In genomic region chr4:38243385-38244053, GRCh38 we compare ENCODE assay signal across 1 cellular context.
TF ChIP-seq lines count a peak whose summit lies in the region.

No MANE protein-coding gene starts in this region.

TF ChIP-seq in K562, 482 proteins besides CTCF, POLR2A, EP300 and RAD21 (continued from another document and continues in another):
- TF ChIP-seq, protein P1, sequence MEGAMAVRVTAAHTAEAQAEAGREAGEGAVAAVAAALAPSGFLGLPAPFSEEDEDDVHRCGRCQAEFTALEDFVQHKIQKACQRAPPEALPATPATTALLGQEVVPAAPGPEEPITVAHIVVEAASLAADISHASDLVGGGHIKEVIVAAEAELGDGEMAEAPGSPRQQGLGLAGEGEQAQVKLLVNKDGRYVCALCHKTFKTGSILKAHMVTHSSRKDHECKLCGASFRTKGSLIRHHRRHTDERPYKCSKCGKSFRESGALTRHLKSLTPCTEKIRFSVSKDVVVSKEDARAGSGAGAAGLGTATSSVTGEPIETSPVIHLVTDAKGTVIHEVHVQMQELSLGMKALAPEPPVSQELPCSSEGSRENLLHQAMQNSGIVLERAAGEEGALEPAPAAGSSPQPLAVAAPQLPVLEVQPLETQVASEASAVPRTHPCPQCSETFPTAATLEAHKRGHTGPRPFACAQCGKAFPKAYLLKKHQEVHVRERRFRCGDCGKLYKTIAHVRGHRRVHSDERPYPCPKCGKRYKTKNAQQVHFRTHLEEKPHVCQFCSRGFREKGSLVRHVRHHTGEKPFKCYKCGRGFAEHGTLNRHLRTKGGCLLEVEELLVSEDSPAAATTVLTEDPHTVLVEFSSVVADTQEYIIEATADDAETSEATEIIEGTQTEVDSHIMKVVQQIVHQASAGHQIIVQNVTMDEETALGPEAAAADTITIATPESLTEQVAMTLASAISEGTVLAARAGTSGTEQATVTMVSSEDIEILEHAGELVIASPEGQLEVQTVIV (CRISPR knock-in tag; IDR thresholded peaks at IDR 0.05; ENCODE audit: borderline replicate concordance), result no peak
- TF ChIP-seq EWSR1 (IDR thresholded peaks at IDR 0.05; ENCODE audit: borderline replicate concordance, low read depth, partially characterized antibody) (no peak), CUX1 (CRISPR knock-in tag; IDR thresholded peaks at IDR 0.05) (no peak), GATAD2B (IDR thresholded peaks at IDR 0.05; ENCODE audit: borderline replicate concordance) (no peak), POLR2AphosphoS5 (IDR thresholded peaks at IDR 0.05; ENCODE audit: control insufficient read depth, insufficient read depth, low read depth, low read length) (no peak), ATF4 (CRISPR knock-in tag; IDR thresholded peaks at IDR 0.05) (no peak), ZNF239 (CRISPR knock-in tag; IDR thresholded peaks at IDR 0.05) (no peak), ZNF551 (CRISPR knock-in tag; IDR thresholded peaks at IDR 0.05) (no peak), MTA2 (IDR thresholded peaks at IDR 0.05; ENCODE audit: low read depth) (no peak; the same call in 1 of the 2 replicates), FOSL1 (tag; conservative IDR thresholded peaks at IDR 0.05) (no peak; the same call in 1 of the 2 replicates), KDM1A (IDR thresholded peaks at IDR 0.05) (peak in 1 of 2 experiments; percentile 9; a peak in 2 of 4 replicates), MCM2 (IDR thresholded peaks at IDR 0.05; ENCODE audit: low read depth) (no peak), ZBTB2 (IDR thresholded peaks at IDR 0.05) (peak; percentile 20), ESRRB (CRISPR knock-in tag; IDR thresholded peaks at IDR 0.05; ENCODE audit: borderline replicate concordance) (no peak), ZNF311 (CRISPR knock-in tag; IDR thresholded peaks at IDR 0.05) (no peak), TOE1 (IDR thresholded peaks at IDR 0.05; ENCODE audit: borderline replicate concordance) (peak; percentile 74; the same call in 1 of the 2 replicates), TOE1 (CRISPR knock-in tag; IDR thresholded peaks at IDR 0.05; ENCODE audit: borderline replicate concordance, low read depth) (no peak), PHB (CRISPR knock-in tag; IDR thresholded peaks at IDR 0.05) (no peak), UBTF (IDR thresholded peaks at IDR 0.05; ENCODE audit: borderline replicate concordance in 1 of 2, low read depth in 2 of 2, low read length in 2 of 2) (no peak), IRF9 (tag; IDR thresholded peaks at IDR 0.05) (peak; percentile 64), KLF16 (IDR thresholded peaks at IDR 0.05) (no peak), CEBPG (CRISPR knock-in tag; IDR thresholded peaks at IDR 0.05) (no peak), CEBPG (tag; conservative IDR thresholded peaks at IDR 0.05 in 1 of 2, IDR thresholded peaks at IDR 0.05 in 1 of 2) (no peak), MED1 (CRISPR knock-in tag; IDR thresholded peaks at IDR 0.05; ENCODE audit: borderline replicate concordance) (no peak), LARP7 (IDR thresholded peaks at IDR 0.05) (peak; percentile 98), ELF4 (CRISPR knock-in tag; IDR thresholded peaks at IDR 0.05) (peak; percentile 94), ZNF253 (CRISPR knock-in tag; conservative IDR thresholded peaks at IDR 0.05) (no peak), FUS (optimal IDR thresholded peaks at IDR 0.05; ENCODE audit: low read depth, low read length) (no peak), FOXK1 (CRISPR knock-in tag; IDR thresholded peaks at IDR 0.05; ENCODE audit: borderline replicate concordance) (0 out of 2 replicates have a peak, but pooled peaks have one; percentile 43), ZBTB12 (CRISPR knock-in tag; IDR thresholded peaks at IDR 0.05) (no peak), CTBP1 (IDR thresholded peaks at IDR 0.05; ENCODE audit: borderline replicate concordance) (no peak), BACH1 (tag; IDR thresholded peaks at IDR 0.05) (no peak), CAMTA2 (CRISPR knock-in tag; conservative IDR thresholded peaks at IDR 0.05) (no peak), ATF7 (IDR thresholded peaks at IDR 0.05) (no peak; the same call in 1 of the 2 replicates), EZH2 (IDR thresholded peaks at IDR 0.05; ENCODE audit: borderline replicate concordance, low read depth, low read length) (no peak), SMARCB1 (IDR thresholded peaks at IDR 0.05; ENCODE audit: insufficient read length, low read depth) (no peak), VEZF1 (CRISPR knock-in tag; IDR thresholded peaks at IDR 0.05) (no peak; the same call in none of the 2 replicates), NR2C1 (IDR thresholded peaks at IDR 0.05) (0 out of 2 replicates have a peak, but pooled peaks have one; percentile 24), NR2C1 (tag; IDR thresholded peaks at IDR 0.05) (no peak)
- TF ChIP-seq, protein P2, sequence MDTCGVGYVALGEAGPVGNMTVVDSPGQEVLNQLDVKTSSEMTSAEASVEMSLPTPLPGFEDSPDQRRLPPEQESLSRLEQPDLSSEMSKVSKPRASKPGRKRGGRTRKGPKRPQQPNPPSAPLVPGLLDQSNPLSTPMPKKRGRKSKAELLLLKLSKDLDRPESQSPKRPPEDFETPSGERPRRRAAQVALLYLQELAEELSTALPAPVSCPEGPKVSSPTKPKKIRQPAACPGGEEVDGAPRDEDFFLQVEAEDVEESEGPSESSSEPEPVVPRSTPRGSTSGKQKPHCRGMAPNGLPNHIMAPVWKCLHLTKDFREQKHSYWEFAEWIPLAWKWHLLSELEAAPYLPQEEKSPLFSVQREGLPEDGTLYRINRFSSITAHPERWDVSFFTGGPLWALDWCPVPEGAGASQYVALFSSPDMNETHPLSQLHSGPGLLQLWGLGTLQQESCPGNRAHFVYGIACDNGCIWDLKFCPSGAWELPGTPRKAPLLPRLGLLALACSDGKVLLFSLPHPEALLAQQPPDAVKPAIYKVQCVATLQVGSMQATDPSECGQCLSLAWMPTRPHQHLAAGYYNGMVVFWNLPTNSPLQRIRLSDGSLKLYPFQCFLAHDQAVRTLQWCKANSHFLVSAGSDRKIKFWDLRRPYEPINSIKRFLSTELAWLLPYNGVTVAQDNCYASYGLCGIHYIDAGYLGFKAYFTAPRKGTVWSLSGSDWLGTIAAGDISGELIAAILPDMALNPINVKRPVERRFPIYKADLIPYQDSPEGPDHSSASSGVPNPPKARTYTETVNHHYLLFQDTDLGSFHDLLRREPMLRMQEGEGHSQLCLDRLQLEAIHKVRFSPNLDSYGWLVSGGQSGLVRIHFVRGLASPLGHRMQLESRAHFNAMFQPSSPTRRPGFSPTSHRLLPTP (IDR thresholded peaks at IDR 0.05; ENCODE audit: borderline replicate concordance, extremely low read depth, insufficient read length), result no peak
- TF ChIP-seq, protein P3, sequence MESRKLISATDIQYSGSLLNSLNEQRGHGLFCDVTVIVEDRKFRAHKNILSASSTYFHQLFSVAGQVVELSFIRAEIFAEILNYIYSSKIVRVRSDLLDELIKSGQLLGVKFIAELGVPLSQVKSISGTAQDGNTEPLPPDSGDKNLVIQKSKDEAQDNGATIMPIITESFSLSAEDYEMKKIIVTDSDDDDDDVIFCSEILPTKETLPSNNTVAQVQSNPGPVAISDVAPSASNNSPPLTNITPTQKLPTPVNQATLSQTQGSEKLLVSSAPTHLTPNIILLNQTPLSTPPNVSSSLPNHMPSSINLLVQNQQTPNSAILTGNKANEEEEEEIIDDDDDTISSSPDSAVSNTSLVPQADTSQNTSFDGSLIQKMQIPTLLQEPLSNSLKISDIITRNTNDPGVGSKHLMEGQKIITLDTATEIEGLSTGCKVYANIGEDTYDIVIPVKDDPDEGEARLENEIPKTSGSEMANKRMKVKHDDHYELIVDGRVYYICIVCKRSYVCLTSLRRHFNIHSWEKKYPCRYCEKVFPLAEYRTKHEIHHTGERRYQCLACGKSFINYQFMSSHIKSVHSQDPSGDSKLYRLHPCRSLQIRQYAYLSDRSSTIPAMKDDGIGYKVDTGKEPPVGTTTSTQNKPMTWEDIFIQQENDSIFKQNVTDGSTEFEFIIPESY (CRISPR knock-in tag; IDR thresholded peaks at IDR 0.05), result peak; percentile 67
